Comparison of ENCODE assay signal across 16 cellular contexts in genomic region chr1:58084266-58084665, GRCh38.
DNase-seq lines count a peak whose midpoint lies in the region; ATAC-seq and TF ChIP-seq lines count a peak whose summit lies in the region.
"Had no signal": no experiment of that assay in that cellular context is flagged by ENCODE, and none has a peak within 500 bp of the region (broad histone marks: within the 10 kb centered on the region; RNA-seq: fewer than 3 reads in every experiment).

No MANE protein-coding gene starts in this region.

- H3K9me2 ChIP-seq in GM23248 (ENCODE audit: insufficient read depth), result no peaks in the 10 kb centered on the region

- H3K36me3 Mint-ChIP-seq in stimulated activated memory B cell treated with anti-CD40 and anti-IgM and Interleukin-4, amounts not matched to agents 10 μg/mL and 1 μg/mL and 100 μg/mL, for 72 hours, result no peaks in the 10 kb centered on the region
- H3K36me3 Mint-ChIP-seq in activated T-helper 1 cell treated with anti-CD3 and anti-CD28 coated beads, Interleukin-12 subunit alpha, Interleukin-12 subunit beta, Interleukin-2, Interleukin-4 antibody, amounts not matched to agents 30 ng/mL and 10 ng/mL and 1 ng/mL, durations not matched to agents 14 hours and 24 hours and 36 hours (ENCODE audit: low read depth), result no peaks in the 10 kb centered on the region
- H3K36me3 Mint-ChIP-seq: CD4-positive, CD25-positive, alpha-beta regulatory T cell had no signal

- no peaks in the 10 kb centered on the region for H3K9me3 Mint-ChIP-seq in stimulated activated memory B cell treated with anti-CD40 and anti-IgM and Interleukin-4, amounts not matched to agents 10 μg/mL and 1 μg/mL and 100 μg/mL, for 72 hours
- H3K9me3 Mint-ChIP-seq in activated T-helper 1 cell treated with anti-CD3 and anti-CD28 coated beads, Interleukin-12 subunit alpha, Interleukin-12 subunit beta, Interleukin-2, Interleukin-4 antibody, amounts not matched to agents 30 ng/mL and 10 ng/mL and 1 ng/mL, durations not matched to agents 14 hours and 24 hours and 36 hours, result no peaks in the 10 kb centered on the region

- H3K9me3 ChIP-seq in GM23248 (ENCODE audit: low read depth) (no peaks in the 10 kb centered on the region), osteoblast (ENCODE audit: low read depth, low read length) (no peaks in the 10 kb centered on the region)
- H3K9me3 ChIP-seq: Caco-2 had no signal

- no peaks in the 10 kb centered on the region for H4K20me1 ChIP-seq in GM23248 (ENCODE audit: insufficient read depth)
- no peaks in the 10 kb centered on the region for H4K20me1 ChIP-seq in osteoblast (ENCODE audit: insufficient read depth, low read length)

- H3K79me2 ChIP-seq in GM23248 (ENCODE audit: insufficient read depth), result no peaks in the 10 kb centered on the region
- no peaks in the 10 kb centered on the region for H3K79me2 ChIP-seq in osteoblast (ENCODE audit: insufficient read depth, low read length)

- 4 to 9% methylated on average over 3 of the region's 3 CpGs for WGBS in GM23248 (ENCODE audit: low coverage in 1 of 2, low lambda C conversion rate in 2 of 2, missing lambda C conversion rate in 2 of 2), 2 experiments

- no peak overlapping the region for H3K4me3 Mint-ChIP-seq in stimulated activated memory B cell treated with anti-CD40 and anti-IgM and Interleukin-4, amounts not matched to agents 10 μg/mL and 1 μg/mL and 100 μg/mL, for 72 hours
- H3K4me3 Mint-ChIP-seq in activated T-helper 1 cell treated with anti-CD3 and anti-CD28 coated beads, Interleukin-12 subunit alpha, Interleukin-12 subunit beta, Interleukin-2, Interleukin-4 antibody, amounts not matched to agents 30 ng/mL and 10 ng/mL and 1 ng/mL, durations not matched to agents 14 hours and 24 hours and 36 hours, result no peak overlapping the region
- H3K4me3 Mint-ChIP-seq: B cell; CD4-positive, CD25-positive, alpha-beta regulatory T cell had no signal

- no peaks in the 10 kb centered on the region for H3F3A ChIP-seq in GM23248 (ENCODE audit: insufficient read depth)

- intact Hi-C loops in activated T-helper 1 cell treated with anti-CD3 and anti-CD28 coated beads, Interleukin-12 subunit alpha, Interleukin-12 subunit beta, Interleukin-2, Interleukin-4 antibody, amounts not matched to agents 30 ng/mL and 10 ng/mL and 1 ng/mL, durations not matched to agents 14 hours and 24 hours and 36 hours (cut with micrococcal nuclease), result no loop called here

- H3K27ac ChIP-seq in GM23248 (no peak overlapping the region), osteoblast (ENCODE audit: low read depth, low read length) (no peak overlapping the region)

- H3K9ac ChIP-seq in GM23248, result no peak overlapping the region

- peaks cover 4% of the 10 kb centered on the region for H3K4me1 Mint-ChIP-seq in stimulated activated memory B cell treated with anti-CD40 and anti-IgM and Interleukin-4, amounts not matched to agents 10 μg/mL and 1 μg/mL and 100 μg/mL, for 72 hours
- H3K4me1 Mint-ChIP-seq in activated T-helper 1 cell treated with anti-CD3 and anti-CD28 coated beads, Interleukin-12 subunit alpha, Interleukin-12 subunit beta, Interleukin-2, Interleukin-4 antibody, amounts not matched to agents 30 ng/mL and 10 ng/mL and 1 ng/mL, durations not matched to agents 14 hours and 24 hours and 36 hours (ENCODE audit: low read depth), result no peaks in the 10 kb centered on the region
- H3K4me1 Mint-ChIP-seq: B cell; CD4-positive, CD25-positive, alpha-beta regulatory T cell had no signal

- H3K4me2 ChIP-seq in GM23248 (ENCODE audit: unreplicated experiment) (no peak overlapping the region), osteoblast (ENCODE audit: insufficient read depth, low read length) (no peak overlapping the region)

- H3K27me3 ChIP-seq in GM23248 (replicated peaks; ENCODE audit: insufficient read depth) (no peaks in the 10 kb centered on the region), osteoblast (ENCODE audit: insufficient read depth, low read length) (no peaks in the 10 kb centered on the region)

- H3K27me3 Mint-ChIP-seq in stimulated activated memory B cell treated with anti-CD40 and anti-IgM and Interleukin-4, amounts not matched to agents 10 μg/mL and 1 μg/mL and 100 μg/mL, for 72 hours, result no peaks in the 10 kb centered on the region
- H3K27me3 Mint-ChIP-seq in activated T-helper 1 cell treated with anti-CD3 and anti-CD28 coated beads, Interleukin-12 subunit alpha, Interleukin-12 subunit beta, Interleukin-2, Interleukin-4 antibody, amounts not matched to agents 30 ng/mL and 10 ng/mL and 1 ng/mL, durations not matched to agents 14 hours and 24 hours and 36 hours (ENCODE audit: insufficient read depth), result no peaks in the 10 kb centered on the region

- H3K36me3 ChIP-seq in GM23248 (ENCODE audit: low read depth) (no peaks in the 10 kb centered on the region), osteoblast (ENCODE audit: insufficient read depth, low read length) (no peaks in the 10 kb centered on the region)

- DNase-seq in GM23248 (peak; percentile 15), M059J (ENCODE audit: low read depth) (peak; percentile 12), epithelial cell of esophagus (ENCODE audit: low read depth) (peak; percentile 30), osteoblast (ENCODE audit: insufficient read length, low spot score, missing footprints) (no peak), HPDE6-E6E7 (ENCODE audit: extremely low spot score) (no peak)
- no peak for DNase-seq in activated T-helper 1 cell treated with anti-CD3 and anti-CD28 coated beads, Interleukin-12 subunit alpha, Interleukin-12 subunit beta, Interleukin-2, Interleukin-4 antibody, amounts not matched to agents 30 ng/mL and 10 ng/mL and 1 ng/mL, durations not matched to agents 14 hours and 24 hours and 36 hours (ENCODE audit: low spot score)
- DNase-seq: Caco-2; CD4-positive, CD25-positive, alpha-beta regulatory T cell; DMS153; H7; NCI-H1436; NCI-H2029; NCI-H2171 treated with DMSO at 0.1 percent for 48 hours; NCI-H446 treated with DMSO at 0.1 percent for 48 hours had no signal

- H3K27ac Mint-ChIP-seq in stimulated activated memory B cell treated with anti-CD40 and anti-IgM and Interleukin-4, amounts not matched to agents 10 μg/mL and 1 μg/mL and 100 μg/mL, for 72 hours, result no peak overlapping the region
- no peak overlapping the region for H3K27ac Mint-ChIP-seq in activated T-helper 1 cell treated with anti-CD3 and anti-CD28 coated beads, Interleukin-12 subunit alpha, Interleukin-12 subunit beta, Interleukin-2, Interleukin-4 antibody, amounts not matched to agents 30 ng/mL and 10 ng/mL and 1 ng/mL, durations not matched to agents 14 hours and 24 hours and 36 hours
- H3K27ac Mint-ChIP-seq: B cell; CD4-positive, CD25-positive, alpha-beta regulatory T cell had no signal

- no peak overlapping the region for H2AFZ ChIP-seq in GM23248
- no peak overlapping the region for H2AFZ ChIP-seq in osteoblast (ENCODE audit: low read length)

- in situ Hi-C loops in GM23248 (cut with MboI), result no loop called here

- H3K4me3 ChIP-seq in GM23248 (no peak overlapping the region), epithelial cell of esophagus (ENCODE audit: low read length) (no peak overlapping the region), osteoblast (ENCODE audit: insufficient read depth, low read length) (no peak overlapping the region)

- no peak for TF ChIP-seq CTCF in epithelial cell of esophagus (IDR thresholded peaks at IDR 0.05; ENCODE audit: insufficient read depth, low read depth, low read length, missing control alignments)
- no peak for TF ChIP-seq CTCF in osteoblast (IDR thresholded peaks at IDR 0.05; ENCODE audit: extremely low read depth, low read depth, low read length)

- ATAC-seq in stimulated activated memory B cell treated with anti-CD40 and anti-IgM and Interleukin-4, amounts not matched to agents 10 μg/mL and 1 μg/mL and 100 μg/mL, for 72 hours, result peak; percentile 66

- H3K4me1 ChIP-seq in GM23248 (ENCODE audit: insufficient read depth), result no peaks in the 10 kb centered on the region
- no peaks in the 10 kb centered on the region for H3K4me1 ChIP-seq in osteoblast (ENCODE audit: insufficient read depth, low read length)
- H3K4me1 ChIP-seq: Caco-2 had no signal

Comparison
In these comparisons a context has a peak if more than half of its experiments do, and no peak if none do; other contexts are left out.
1. DNase-seq: peak in GM23248 (single experiment), M059J (single experiment) and epithelial cell of esophagus (single experiment); none in activated T-helper 1 cell treated with anti-CD3 and anti-CD28 coated beads, Interleukin-12 subunit alpha, Interleukin-12 subunit beta, Interleukin-2, Interleukin-4 antibody, amounts not matched to agents 30 ng/mL and 10 ng/mL and 1 ng/mL, durations not matched to agents 14 hours and 24 hours and 36 hours (single experiment), osteoblast (single experiment) and HPDE6-E6E7 (single experiment).